Comparison of ENCODE assay signal across 8 cellular contexts in the genomic region with DNA sequence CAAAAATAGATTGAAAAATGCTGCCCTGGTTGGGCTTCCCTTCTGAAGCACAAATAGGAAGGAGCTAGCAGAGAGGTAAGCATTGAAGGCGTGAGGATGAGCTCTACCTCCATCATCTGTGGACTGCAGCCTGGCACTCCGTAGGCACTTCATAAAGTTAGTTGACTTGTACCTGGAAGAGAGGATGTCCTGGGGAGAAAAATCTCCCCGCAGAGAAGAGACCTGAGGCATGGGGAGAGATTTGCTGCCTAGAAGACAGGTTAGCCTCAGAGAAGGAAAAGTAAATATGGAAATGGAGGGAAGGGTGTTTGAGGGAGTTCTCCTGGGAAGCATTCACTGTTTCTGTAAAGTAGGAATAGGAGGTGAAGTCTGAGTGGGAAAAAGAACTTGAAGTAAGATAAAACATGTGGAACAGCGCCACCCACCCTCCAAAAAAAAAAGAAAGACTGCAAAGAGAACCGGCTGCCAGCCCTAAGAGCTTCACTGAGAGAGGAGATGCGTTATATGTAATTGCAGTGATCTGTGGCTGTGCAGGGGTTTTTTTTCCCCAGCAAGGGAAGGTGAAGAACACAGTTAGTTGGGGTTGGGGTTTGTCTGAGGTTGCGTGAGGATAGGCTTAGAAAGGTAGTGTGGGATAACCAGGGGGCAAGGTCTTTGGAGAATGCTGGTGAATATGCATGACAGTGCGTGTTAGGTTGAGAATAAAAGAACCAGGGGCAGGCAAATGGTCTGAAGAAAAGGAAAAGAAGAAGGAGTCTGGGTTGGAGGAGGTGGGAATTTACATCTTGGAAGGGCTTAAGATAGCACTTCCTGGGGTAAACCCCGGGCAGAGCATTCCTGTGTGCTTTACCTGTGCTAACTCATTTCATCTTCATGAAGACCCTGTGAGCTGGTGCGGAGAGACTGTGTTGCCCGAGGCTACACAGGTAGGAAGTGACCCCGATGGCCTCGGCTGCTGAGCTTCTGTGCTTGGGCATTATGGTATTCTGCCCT. TPM values are rescaled to one million over a fixed set of nuclear protein-coding genes. Genes with fewer than 3 reads are reported as not detected.
A peak's percentile ranks its signal among the peaks of the same experiment; 100 is the strongest.
DNase-seq lines count a peak whose midpoint lies in the region; ATAC-seq and TF ChIP-seq lines count a peak whose summit lies in the region.

No MANE protein-coding gene starts in this region.

- H3K27me3 Mint-ChIP-seq in activated naive CD8-positive, alpha-beta T cell treated with anti-CD3 and anti-CD28 coated beads, Interleukin-2, amount 50 U/mL, for 24 hours: no peaks in the 10 kb centered on the region

- intact Hi-C loops in A673 (cut with micrococcal nuclease; ENCODE audit: unreplicated experiment) (loop anchor here (5.0 kb wide), 1 partner anchor 151 kb away; no protein-coding TSS in a partner anchor), HCT116 (cut with micrococcal nuclease) (no loop called here)

- H3K27ac ChIP-seq in A673 (ENCODE audit: low read depth, low read length, poor library complexity, severe bottlenecking) (no peak overlapping the region), HCT116 (ENCODE audit: low read depth, low read length) (no peak overlapping the region)

- H3K9me3 ChIP-seq in A673 (ENCODE audit: low read depth, low read length, poor library complexity, severe bottlenecking) (no peaks in the 10 kb centered on the region), HCT116 (ENCODE audit: control insufficient read depth in 1 of 2, insufficient read depth in 1 of 2, low read depth in 1 of 2, low read length in 2 of 2) (no peaks in the 10 kb centered on the region)

- no peaks in the 10 kb centered on the region for H3K9me2 ChIP-seq in HCT116 (ENCODE audit: insufficient read depth)

- CTCF ChIA-PET in A673 (lab: Charles Lee) (interaction anchor here (1.4 kb wide), 1 partner anchor 16 kb away, joined by 4 read pairs; a partner anchor contains a TSS), HCT116 (lab: Charles Lee) (interaction anchor here (0.6 kb wide), 1 partner anchor 153 kb away, joined by 3 read pairs; a partner anchor contains a TSS)

- H3K4me1 Mint-ChIP-seq in activated naive CD8-positive, alpha-beta T cell treated with anti-CD3 and anti-CD28 coated beads, Interleukin-2, amount 50 U/mL, for 24 hours: peaks cover 80% of the 10 kb centered on the region

- H4K20me1 ChIP-seq in HCT116 (ENCODE audit: insufficient read depth): no peaks in the 10 kb centered on the region; the same call in 1 of the 2 replicates

- no peak overlapping the region for H3K4me2 ChIP-seq in HCT116 (ENCODE audit: low read length)

- DNase-seq in A673 (ENCODE audit: low spot score) (peak; percentile 51), HCT116 (ENCODE audit: low read depth, low spot score) (no peak), kidney tubule cell (ENCODE audit: low spot score) (peak; percentile 28), NCI-H345 (lab: John Stamatoyannopoulos, UW) (no peak), AG08395 (ENCODE audit: low spot score) (no peak)
- no peak for DNase-seq in activated naive CD8-positive, alpha-beta T cell treated with anti-CD3 and anti-CD28 coated beads, Interleukin-2, amount 50 U/mL, for 24 hours

- H3K4me1 ChIP-seq in A673 (ENCODE audit: insufficient read depth, low read length, poor library complexity, severe bottlenecking): peaks cover 15% of the 10 kb centered on the region
- H3K4me1 ChIP-seq in HCT116 (ENCODE audit: control insufficient read depth in 1 of 2, insufficient read depth in 2 of 2, low read length in 2 of 2): peaks cover 5 to 8% of the 10 kb centered on the region in 2 experiments; a peak in 3 of 4 replicates

- RAD21 ChIA-PET in HCT116 (lab: Charles Lee; ENCODE audit: low non-redundant PET in 1 of 2, low total read pairs in 2 of 2, uncharacterized antibody in 2 of 2, unreplicated experiment in 2 of 2): interaction anchor here in 1 of 2 experiments (0.7 kb wide), 1 partner anchor 150 kb away, joined by 3 read pairs; no protein-coding TSS in a partner anchor

- peak; percentile 63 for TF ChIP-seq CTCF in A673 (conservative IDR thresholded peaks at IDR 0.05; ENCODE audit: low read depth, low read length)
- TF ChIP-seq CTCF in HCT116 (IDR thresholded peaks at IDR 0.05 in 2 of 3, conservative IDR thresholded peaks at IDR 0.05 in 1 of 3; ENCODE audit: borderline replicate concordance in 1 of 3, insufficient read depth in 1 of 3, low read depth in 2 of 3, low read length in 2 of 3): peak; percentile 17 to 54 (median 28); a peak in 4 of 6 replicates

- BruUV-seq in A673 (replicated peaks; lab: Mats Ljungman, UMichigan) (no TSS peak), HCT116 (replicated peaks; lab: Mats Ljungman, UMichigan) (no TSS peak)

- peaks cover 2% of the 10 kb centered on the region for H3K36me3 Mint-ChIP-seq in activated naive CD8-positive, alpha-beta T cell treated with anti-CD3 and anti-CD28 coated beads, Interleukin-2, amount 50 U/mL, for 24 hours (ENCODE audit: low read depth)

- no peak for TF ChIP-seq POLR2A in HCT116 (IDR thresholded peaks at IDR 0.05; ENCODE audit: borderline replicate concordance, extremely low read depth, insufficient read depth, insufficient read length)

- TF ChIP-seq RAD21 in HCT116 (IDR thresholded peaks at IDR 0.05; ENCODE audit: low read depth): peak; percentile 52

- H3K27ac Mint-ChIP-seq in activated naive CD8-positive, alpha-beta T cell treated with anti-CD3 and anti-CD28 coated beads, Interleukin-2, amount 50 U/mL, for 24 hours: peak overlapping the region; percentile 48

- H3K36me3 ChIP-seq in A673 (ENCODE audit: insufficient read depth, low read length, poor library complexity, severe bottlenecking) (no peaks in the 10 kb centered on the region), HCT116 (ENCODE audit: control insufficient read depth in 1 of 2, insufficient read depth in 2 of 2, low read length in 2 of 2) (no peaks in the 10 kb centered on the region)

- peak; percentile 57 for ATAC-seq in HCT116
- ATAC-seq in activated naive CD8-positive, alpha-beta T cell treated with anti-CD3 and anti-CD28 coated beads, Interleukin-2, amount 50 U/mL, for 24 hours: no peak
- ATAC-seq in GM21717 (IDR thresholded peaks at IDR 0.05; ENCODE audit: unreplicated experiment): no peak
- no peak for ATAC-seq in HG03045 (IDR thresholded peaks at IDR 0.05; ENCODE audit: unreplicated experiment)

- peaks cover 52% of the 10 kb centered on the region for H3K79me2 ChIP-seq in HCT116 (ENCODE audit: insufficient read depth, low read length)

- POLR2A ChIA-PET in A673 (lab: Charles Lee; ENCODE audit: low non-redundant PET): interaction anchor here (0.6 kb wide), 1 partner anchor 22 kb away, joined by 3 read pairs; no protein-coding TSS in a partner anchor
- POLR2A ChIA-PET in HCT116 (lab: Charles Lee): no interaction called here

- H3K27me3 ChIP-seq in A673 (replicated peaks; ENCODE audit: insufficient read depth, low read depth, low read length, poor library complexity): no peaks in the 10 kb centered on the region
- no peaks in the 10 kb centered on the region for H3K27me3 ChIP-seq in HCT116 (ENCODE audit: insufficient read depth, low read length)

- H2AFZ ChIP-seq in HCT116 (ENCODE audit: low read depth, low read length, poor library complexity, severe bottlenecking): no peak overlapping the region

- no peak overlapping the region for H3K4me3 Mint-ChIP-seq in activated naive CD8-positive, alpha-beta T cell treated with anti-CD3 and anti-CD28 coated beads, Interleukin-2, amount 50 U/mL, for 24 hours

- no peak overlapping the region for H3K9ac ChIP-seq in HCT116 (ENCODE audit: low read length)

- H3K4me3 ChIP-seq in A673 (ENCODE audit: low read depth, low read length, poor library complexity, severe bottlenecking): no peak overlapping the region
- H3K4me3 ChIP-seq in HCT116 (replicated peaks in 1 of 2; ENCODE audit: low read depth in 1 of 2, low read length in 2 of 2): no peak overlapping the region

- no peaks in the 10 kb centered on the region for H3K9me3 Mint-ChIP-seq in activated naive CD8-positive, alpha-beta T cell treated with anti-CD3 and anti-CD28 coated beads, Interleukin-2, amount 50 U/mL, for 24 hours

TF ChIP-seq in HCT116, 20 proteins besides CTCF, POLR2A, EP300 and RAD21 (continues in another document):
- TF ChIP-seq SP1 (IDR thresholded peaks at IDR 0.05; ENCODE audit: low read depth) (no peak), ZFX (IDR thresholded peaks at IDR 0.05) (no peak), CEBPB (IDR thresholded peaks at IDR 0.05; ENCODE audit: low read depth) (no peak), ELF1 (IDR thresholded peaks at IDR 0.05; ENCODE audit: borderline replicate concordance, low read depth) (no peak), EZH2phosphoT487 (IDR thresholded peaks at IDR 0.05; ENCODE audit: borderline replicate concordance) (no peak), TCF7L2 (IDR thresholded peaks at IDR 0.05; ENCODE audit: borderline replicate concordance, extremely low read depth, insufficient read depth, insufficient read length) (no peak), FOSL1 (IDR thresholded peaks at IDR 0.05; ENCODE audit: low read depth) (no peak)
- TF ChIP-seq, protein P1, sequence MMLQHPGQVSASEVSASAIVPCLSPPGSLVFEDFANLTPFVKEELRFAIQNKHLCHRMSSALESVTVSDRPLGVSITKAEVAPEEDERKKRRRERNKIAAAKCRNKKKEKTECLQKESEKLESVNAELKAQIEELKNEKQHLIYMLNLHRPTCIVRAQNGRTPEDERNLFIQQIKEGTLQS (IDR thresholded peaks at IDR 0.05): no peak
- TF ChIP-seq, protein P2, sequence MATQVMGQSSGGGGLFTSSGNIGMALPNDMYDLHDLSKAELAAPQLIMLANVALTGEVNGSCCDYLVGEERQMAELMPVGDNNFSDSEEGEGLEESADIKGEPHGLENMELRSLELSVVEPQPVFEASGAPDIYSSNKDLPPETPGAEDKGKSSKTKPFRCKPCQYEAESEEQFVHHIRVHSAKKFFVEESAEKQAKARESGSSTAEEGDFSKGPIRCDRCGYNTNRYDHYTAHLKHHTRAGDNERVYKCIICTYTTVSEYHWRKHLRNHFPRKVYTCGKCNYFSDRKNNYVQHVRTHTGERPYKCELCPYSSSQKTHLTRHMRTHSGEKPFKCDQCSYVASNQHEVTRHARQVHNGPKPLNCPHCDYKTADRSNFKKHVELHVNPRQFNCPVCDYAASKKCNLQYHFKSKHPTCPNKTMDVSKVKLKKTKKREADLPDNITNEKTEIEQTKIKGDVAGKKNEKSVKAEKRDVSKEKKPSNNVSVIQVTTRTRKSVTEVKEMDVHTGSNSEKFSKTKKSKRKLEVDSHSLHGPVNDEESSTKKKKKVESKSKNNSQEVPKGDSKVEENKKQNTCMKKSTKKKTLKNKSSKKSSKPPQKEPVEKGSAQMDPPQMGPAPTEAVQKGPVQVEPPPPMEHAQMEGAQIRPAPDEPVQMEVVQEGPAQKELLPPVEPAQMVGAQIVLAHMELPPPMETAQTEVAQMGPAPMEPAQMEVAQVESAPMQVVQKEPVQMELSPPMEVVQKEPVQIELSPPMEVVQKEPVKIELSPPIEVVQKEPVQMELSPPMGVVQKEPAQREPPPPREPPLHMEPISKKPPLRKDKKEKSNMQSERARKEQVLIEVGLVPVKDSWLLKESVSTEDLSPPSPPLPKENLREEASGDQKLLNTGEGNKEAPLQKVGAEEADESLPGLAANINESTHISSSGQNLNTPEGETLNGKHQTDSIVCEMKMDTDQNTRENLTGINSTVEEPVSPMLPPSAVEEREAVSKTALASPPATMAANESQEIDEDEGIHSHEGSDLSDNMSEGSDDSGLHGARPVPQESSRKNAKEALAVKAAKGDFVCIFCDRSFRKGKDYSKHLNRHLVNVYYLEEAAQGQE (IDR thresholded peaks at IDR 0.05; ENCODE audit: low read depth): no peak

RNA-seq across cellular contexts. Expression of a gene that starts 16.0 kb away (rescaled TPM):
- total RNA-seq in A673 (2021) (52.2 and 56.6 TPM in 2 replicates), HCT116 (2021; ENCODE audit: unreplicated experiment) (29.8 TPM)
- polyA plus RNA-seq in HCT116 (2012): 5.3 and 6.1 TPM in 2 replicates

Comparison
In these comparisons a context has a peak if more than half of its experiments do, and no peak if none do; other contexts are left out.
1. DNase-seq: peak in A673 (single experiment) and kidney tubule cell (single experiment); none in HCT116 (single experiment), activated naive CD8-positive, alpha-beta T cell treated with anti-CD3 and anti-CD28 coated beads, Interleukin-2, amount 50 U/mL, for 24 hours (single experiment), NCI-H345 (single experiment) and AG08395 (single experiment).